28 cellular contexts compared by ENCODE assay signal in genomic region chrX:126063984-126064383, GRCh38.
"Had no signal": no experiment of that assay in that cellular context is flagged by ENCODE, and none has a peak within 500 bp of the region (broad histone marks: within the 10 kb centered on the region; RNA-seq: fewer than 3 reads in every experiment).

No MANE protein-coding gene starts in this region.

- H3K27me3 ChIP-seq: ascending aorta, brain microvascular endothelial cell, foreskin keratinocyte, gastrocnemius medialis, heart left ventricle had no signal

- H3K9me3 ChIP-seq: ascending aorta, gastrocnemius medialis, heart left ventricle had no signal

- H3K27ac ChIP-seq: ascending aorta, brain microvascular endothelial cell, coronary artery, dorsolateral prefrontal cortex, foreskin keratinocyte, gastrocnemius medialis, heart left ventricle had no signal

- ATAC-seq: activated CD4-positive, alpha-beta T cell treated with anti-CD3 and anti-CD28 coated beads for 36 hours; activated naive CD4-positive, alpha-beta T cell treated with anti-CD3 and anti-CD28 coated beads, Interleukin-2, amount 50 U/mL, for 72 hours; activated T-cell treated with anti-CD3 and anti-CD28 coated beads, Interleukin-2, amount 50 U/mL, for 72 hours; esophagus mucosa; foreskin keratinocyte; gastrocnemius medialis; heart left ventricle had no signal

- H3K4me3 ChIP-seq: ascending aorta, coronary artery, dorsolateral prefrontal cortex, gastrocnemius medialis, heart left ventricle had no signal

- H3K4me1 ChIP-seq: ascending aorta, foreskin keratinocyte, gastrocnemius medialis, heart left ventricle had no signal

- FAIRE-seq: bronchial epithelial cell had no signal

- H3K36me3 ChIP-seq: ascending aorta, brain microvascular endothelial cell, gastrocnemius medialis, heart left ventricle had no signal

- DNase-seq: activated CD4-positive, alpha-beta memory T cell treated with anti-CD3 and anti-CD28 coated beads, Interleukin-2, amount 10 ng/mL, durations not matched to agents 7 days and 5 days; activated CD4-positive, alpha-beta T cell treated with anti-CD3 and anti-CD28 coated beads for 36 hours; activated CD4-positive, alpha-beta T cell treated with anti-CD3 and anti-CD28 coated beads, Interleukin-2, amount 10 ng/mL, durations not matched to agents 24 days and 14 days; activated CD4-positive, CD25-positive, alpha-beta regulatory T cell; activated CD4-positive, CD25-positive, alpha-beta regulatory T cell treated with anti-CD3 and anti-CD28 coated beads, Interleukin-2, amount 50 U/mL, for 72 hours; activated CD8-positive, alpha-beta memory T cell treated with anti-CD3 and anti-CD28 coated beads, Interleukin-2, amount 50 U/mL, for 48 hours; activated gamma-delta T cell; activated naive CD4-positive, alpha-beta T cell; activated naive CD4-positive, alpha-beta T cell treated with anti-CD3 and anti-CD28 coated beads, Interleukin-2, amount 10 ng/mL, durations not matched to agents 7 days and 5 days; activated naive CD8-positive, alpha-beta T cell treated with anti-CD3 and anti-CD28 coated beads, Interleukin-2, amount 10 ng/mL, durations not matched to agents 7 days and 5 days; activated T-cell treated with anti-CD3 and anti-CD28 coated beads for 4 hours; activated T-cell treated with anti-CD3 and anti-CD28 coated beads, Interleukin-2, amount 50 U/mL, for 24 hours; activated T-cell treated with anti-CD3 and anti-CD28 coated beads, Interleukin-2, amount 50 U/mL, for 72 hours; brain microvascular endothelial cell; dorsolateral prefrontal cortex; effector memory CD4-positive, alpha-beta T cell; endodermal cell; foreskin keratinocyte; gastrocnemius medialis; glutamatergic neuron; heart left ventricle; hypothalamus; T1000 had no signal
